Comparison of ENCODE assay signal across 8 cellular contexts in the genomic region with DNA sequence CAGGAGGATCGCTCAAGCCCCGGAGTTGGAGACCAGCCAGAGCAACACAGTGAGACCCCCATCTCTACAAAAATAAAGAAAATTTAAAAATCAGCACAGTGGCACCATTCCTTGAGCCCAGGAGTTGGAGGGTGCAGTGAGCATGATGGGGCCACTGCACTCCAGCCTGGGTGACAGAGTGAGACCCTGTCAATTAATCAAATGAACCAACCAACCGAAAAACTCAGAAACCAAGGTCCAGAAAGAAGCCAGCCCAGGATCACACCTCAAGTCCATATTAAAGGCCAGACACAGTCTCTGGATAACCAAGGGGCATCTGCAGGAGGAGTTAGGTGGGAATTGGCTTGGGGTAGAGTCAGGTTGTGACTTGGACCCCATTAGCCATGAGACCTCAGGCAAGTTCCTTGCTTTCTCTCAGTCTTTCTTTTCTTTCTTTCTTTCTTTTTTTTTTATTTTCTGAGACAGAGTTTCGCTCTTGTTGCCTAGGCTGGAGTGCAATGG. TPM values are rescaled to one million over a fixed set of nuclear protein-coding genes. Genes with fewer than 3 reads are reported as not detected.
DNase-seq lines count a peak whose midpoint lies in the region; ATAC-seq and TF ChIP-seq lines count a peak whose summit lies in the region.

No MANE protein-coding gene starts in this region.

- H3K27ac ChIP-seq in DND-41 (ENCODE audit: low read length) (peak overlapping the region; percentile 85), RWPE2 (ENCODE audit: poor library complexity, severe bottlenecking) (peak overlapping the region; percentile 74), esophagus (ENCODE audit: low read depth in 2 of 2, low read length in 1 of 2) (peak overlapping the region; percentile 94 to 95), ovary (peak overlapping the region; percentile 47 to 72)

- TF ChIP-seq CTCF in DND-41 (IDR thresholded peaks at IDR 0.05; ENCODE audit: borderline replicate concordance, extremely low read depth, low read length, poor library complexity, severe bottlenecking) (no peak), RWPE2 (IDR thresholded peaks at IDR 0.05; ENCODE audit: poor library complexity, severe bottlenecking) (no peak), ovary (IDR thresholded peaks at IDR 0.05) (no peak)

- peak overlapping the region; percentile 90 for H3K9ac ChIP-seq in DND-41 (ENCODE audit: low read depth, low read length)

- H3K36me3 ChIP-seq in DND-41 (ENCODE audit: insufficient read depth, low read length), result peaks cover 7% of the 10 kb centered on the region; the same call in 1 of the 2 replicates
- H3K36me3 ChIP-seq in RWPE2 (ENCODE audit: low read depth), result no peaks in the 10 kb centered on the region
- no peaks in the 10 kb centered on the region for H3K36me3 ChIP-seq in esophagus (ENCODE audit: control insufficient read depth in 2 of 2, insufficient read depth in 2 of 2, low read length in 1 of 2)
- H3K36me3 ChIP-seq in ovary, result no peaks in the 10 kb centered on the region

- H4K20me1 ChIP-seq in DND-41 (ENCODE audit: insufficient read depth, low read length), result 0 out of 2 replicates have a peak, but pooled peaks cover 3% of the 10 kb centered on the region

- H3K79me2 ChIP-seq in DND-41 (ENCODE audit: insufficient read depth, low read length), result peaks cover 31% of the 10 kb centered on the region

- TF ChIP-seq POLR2A in ovary (IDR thresholded peaks at IDR 0.05), result no peak

- intact Hi-C loops in ovary (cut with DNase I), result no loop called here

- peak overlapping the region; percentile 83 for H3K4me2 ChIP-seq in DND-41 (ENCODE audit: insufficient read depth, low read length)

- H3K4me1 ChIP-seq in DND-41 (ENCODE audit: insufficient read depth, low read length), result peaks cover 25% of the 10 kb centered on the region
- no peaks in the 10 kb centered on the region for H3K4me1 ChIP-seq in RWPE2 (ENCODE audit: insufficient read depth, poor library complexity, severe bottlenecking)
- peaks cover 0 to 10% of the 10 kb centered on the region in 2 donors for H3K4me1 ChIP-seq in esophagus (ENCODE audit: control insufficient read depth in 2 of 2, insufficient read depth in 2 of 2, low read length in 1 of 2)
- peaks cover 14% of the 10 kb centered on the region for H3K4me1 ChIP-seq in ovary (ENCODE audit: insufficient read depth)

- H3K9me3 ChIP-seq in DND-41 (ENCODE audit: insufficient read depth, low read length, severe bottlenecking), result no peaks in the 10 kb centered on the region
- no peaks in the 10 kb centered on the region for H3K9me3 ChIP-seq in RWPE2 (ENCODE audit: severe bottlenecking)
- H3K9me3 ChIP-seq in esophagus (ENCODE audit: control insufficient read depth in 2 of 2, insufficient read depth in 1 of 2, low read depth in 1 of 2, low read length in 1 of 2), result no peaks in the 10 kb centered on the region
- H3K9me3 ChIP-seq in ovary, result no peaks in the 10 kb centered on the region

- peak overlapping the region; percentile 88 for H2AFZ ChIP-seq in DND-41 (ENCODE audit: low read depth, low read length)

- H3K27me3 ChIP-seq in DND-41 (ENCODE audit: insufficient read depth, low read length, poor library complexity) (no peaks in the 10 kb centered on the region), RWPE2 (ENCODE audit: insufficient read depth, poor library complexity, severe bottlenecking) (no peaks in the 10 kb centered on the region), esophagus (ENCODE audit: control insufficient read depth in 1 of 2, insufficient read depth in 2 of 2, low read length in 2 of 2) (no peaks in the 10 kb centered on the region), ovary (no peaks in the 10 kb centered on the region)

- ATAC-seq in DND-41 (ENCODE audit: insufficient read depth, low read depth) (peak; percentile 8; the same call in 1 of the 3 replicates), RWPE2 (ENCODE audit: low read depth) (no peak), HG02840 (IDR thresholded peaks at IDR 0.05; ENCODE audit: low FRiP score, unreplicated experiment) (no peak)

- no peak for TF ChIP-seq EP300 in ovary (IDR thresholded peaks at IDR 0.05)

- H3K4me3 ChIP-seq in DND-41 (ENCODE audit: low read depth in 1 of 2, low read length in 2 of 2), result peak overlapping the region; percentile 70 to 88
- H3K4me3 ChIP-seq in RWPE2 (ENCODE audit: severe bottlenecking), result peak overlapping the region; percentile 83
- peak overlapping the region; percentile 79 to 88 for H3K4me3 ChIP-seq in esophagus (ENCODE audit: low read depth in 1 of 2, low read length in 2 of 2)
- peak overlapping the region; percentile 83 for H3K4me3 ChIP-seq in ovary

- DNase-seq in DND-41 (no peak), RWPE2 (ENCODE audit: low spot score) (no peak), ovary (no peak), NCI-H2107 (lab: John Stamatoyannopoulos, UW) (no peak), NCI-H748 (lab: John Stamatoyannopoulos, UW; ENCODE audit: unreplicated experiment) (no peak), COLO668 (lab: John Stamatoyannopoulos, UW; ENCODE audit: unreplicated experiment) (no peak)

- WGBS in esophagus, 2 donors, result 26 to 27% methylated on average over 4 of the region's 4 CpGs
- WGBS in ovary, 3 donors, result 21 to 28% (median 25%) methylated on average over 4 of the region's 4 CpGs

RNA-seq across cellular contexts. Expression of a gene that starts 2.4 kb away (rescaled TPM):
- 1 to 10 TPM; 4.0 to 9.0 TPM for polyA plus RNA-seq in esophagus
- 10 to 100 TPM in 1 of 7 donors, 1 to 10 TPM in 6; 4.3 to 16.7 (median 6.5) TPM for total RNA-seq in ovary
- polyA plus RNA-seq in ovary, result 10 to 100 TPM in 1 of 2 donors, 1 to 10 TPM in 1; 2.1 to 18.1 TPM

RNA-seq across cellular contexts. Expression of a gene that starts 6.8 kb away (rescaled TPM):
- polyA plus RNA-seq in esophagus (10 to 100 TPM; 58.2 to 62.1 TPM), ovary (10 to 100 TPM; 22.6 to 37.6 TPM)
- total RNA-seq in ovary, result 10 to 100 TPM; 13.8 to 51.2 (median 41.0) TPM

RNA-seq across cellular contexts. Expression of a gene that starts 11.7 kb away (rescaled TPM):
- 10 to 100 TPM; 36.8 to 38.3 TPM for polyA plus RNA-seq in esophagus
- total RNA-seq in ovary, result 10 to 100 TPM; 16.5 to 37.0 (median 24.4) TPM
- polyA plus RNA-seq in ovary, result 10 to 100 TPM; 24.3 to 50.8 TPM

RNA-seq across cellular contexts. Expression of a gene that starts 19.1 kb away (rescaled TPM):
- polyA plus RNA-seq in esophagus (10 to 100 TPM; 17.6 to 18.8 TPM), ovary (10 to 100 TPM in 1 of 2 donors, 1 to 10 TPM in 1; 9.7 to 49.1 TPM)
- total RNA-seq in ovary, result 10 to 100 TPM; 28.5 to 49.6 (median 40.0) TPM

RNA-seq across cellular contexts. Expression of a gene that starts 22.4 kb away (rescaled TPM):
- 1 to 10 TPM; 6.4 to 7.2 TPM for polyA plus RNA-seq in esophagus
- 1 to 10 TPM; 1.4 to 5.3 (median 3.8) TPM for total RNA-seq in ovary
- 1 to 10 TPM; 7.2 to 7.5 TPM for polyA plus RNA-seq in ovary
